8 cellular contexts compared by ENCODE assay signal in the genomic region with DNA sequence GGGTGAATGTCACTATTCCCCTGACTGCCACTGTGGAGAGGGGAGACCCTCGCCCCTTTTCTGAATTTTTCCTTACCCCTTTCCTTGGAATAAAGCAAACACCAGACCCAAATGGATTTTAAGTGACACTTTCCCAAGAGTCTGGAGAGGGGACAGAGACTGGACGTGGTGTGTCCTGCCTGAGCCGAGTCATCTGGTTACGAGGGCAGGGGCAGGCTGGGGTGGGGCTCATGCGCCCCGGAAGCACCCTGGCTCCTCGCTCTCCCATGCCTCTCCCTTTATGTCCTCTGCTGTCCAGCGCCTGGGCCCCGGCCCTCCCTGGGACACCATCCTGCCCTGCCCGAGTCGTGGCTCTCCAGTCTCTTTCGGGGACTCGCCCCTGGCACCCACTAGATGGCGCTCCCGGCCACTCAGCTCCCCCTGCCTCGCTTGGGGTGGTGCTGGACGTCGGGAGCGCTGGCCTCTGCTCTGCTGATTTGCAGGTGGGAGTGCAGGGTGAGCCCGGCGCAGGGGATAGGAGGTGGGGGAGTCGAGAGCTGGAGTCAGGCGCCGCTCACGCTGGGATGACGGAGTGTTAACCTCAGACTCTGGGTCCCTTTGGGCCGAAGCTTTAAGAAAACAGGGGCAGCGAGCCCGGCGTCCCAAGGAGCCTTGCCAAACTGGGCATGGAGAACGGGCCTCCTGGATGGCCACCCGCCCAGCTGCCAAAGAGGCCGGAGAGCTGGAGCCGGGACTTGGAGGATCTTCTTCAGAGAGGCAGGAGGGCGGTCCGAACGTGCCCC.
DNase-seq lines count a peak whose midpoint lies in the region; ATAC-seq and TF ChIP-seq lines count a peak whose summit lies in the region.

No MANE protein-coding gene starts in this region.

- H3K27me3 ChIP-seq in layer of hippocampus (ENCODE audit: control insufficient read depth, insufficient read depth, low read length) = peaks cover 2% of the 10 kb centered on the region

- H3K4me3 ChIP-seq in choroid plexus epithelial cell (ENCODE audit: low read depth, low read length) = peak overlapping the region; percentile 14

- H3K4me3 Mint-ChIP-seq in CD14-positive monocyte = peak overlapping the region; percentile 88 to 96

- peak; percentile 81 for DNase-seq in CD14-positive monocyte (ENCODE audit: low spot score)
- peak; percentile 64 for DNase-seq in HCEC 1CT
- DNase-seq in NCI-H446 treated with DMSO at 0.1 percent for 48 hours (lab: John Stamatoyannopoulos, UW) = peak; percentile 13
- peak; percentile 62 to 64 for DNase-seq in activated CD4-positive, alpha-beta T cell treated with anti-CD3 and anti-CD28 coated beads for 4 hours
- peak; percentile 65 for DNase-seq in choroid plexus epithelial cell (ENCODE audit: low read depth)
- peak; percentile 21 to 51 for DNase-seq in stimulated activated CD4-positive, alpha-beta T cell treated with anti-CD3 and anti-CD28 coated beads, Interleukin-1b, Interleukin-23, amount 100 ng/mL, for 1 hour (ENCODE audit: low read depth in 2 of 2)

- ATAC-seq in GM18868 (IDR thresholded peaks at IDR 0.05; ENCODE audit: unreplicated experiment) = no peak

- peaks cover 60% of the 10 kb centered on the region for H3K4me1 Mint-ChIP-seq in CD14-positive monocyte

- H3K27ac ChIP-seq in layer of hippocampus (ENCODE audit: low read depth, low read length) = peak overlapping the region; percentile 70

- H3K36me3 Mint-ChIP-seq in CD14-positive monocyte = peaks cover 3% of the 10 kb centered on the region in 2 donors

- H3K27me3 Mint-ChIP-seq in CD14-positive monocyte (ENCODE audit: low read depth in 3 of 3) = no peaks in the 10 kb centered on the region

- intact Hi-C loops in CD14-positive monocyte (cut with micrococcal nuclease) = no loop called here

- H3K9me3 Mint-ChIP-seq in CD14-positive monocyte = peaks cover 0 to 4% (median 3%) of the 10 kb centered on the region in 7 donors

- peak; percentile 75 for TF ChIP-seq CTCF in CD14-positive monocyte (IDR thresholded peaks at IDR 0.05)
- peak; percentile 85 for TF ChIP-seq CTCF in choroid plexus epithelial cell (conservative IDR thresholded peaks at IDR 0.05; ENCODE audit: low read depth, low read length)

- H3K27ac Mint-ChIP-seq in CD14-positive monocyte = peak overlapping the region; percentile 94 to 98 (median 96)

Comparison
In these comparisons a context has a peak if more than half of its experiments do, and no peak if none do; other contexts are left out.
1. DNase-seq: peak in every context shown above with its lines; median percentile 81 in CD14-positive monocyte; 65 in choroid plexus epithelial cell; 64 in HCEC 1CT; 63 in activated CD4-positive, alpha-beta T cell treated with anti-CD3 and anti-CD28 coated beads for 4 hours; 36 in stimulated activated CD4-positive, alpha-beta T cell treated with anti-CD3 and anti-CD28 coated beads, Interleukin-1b, Interleukin-23, amount 100 ng/mL, for 1 hour; 13 in NCI-H446 treated with DMSO at 0.1 percent for 48 hours.